ENCODE assay signal across 16 cellular contexts in the genomic region with DNA sequence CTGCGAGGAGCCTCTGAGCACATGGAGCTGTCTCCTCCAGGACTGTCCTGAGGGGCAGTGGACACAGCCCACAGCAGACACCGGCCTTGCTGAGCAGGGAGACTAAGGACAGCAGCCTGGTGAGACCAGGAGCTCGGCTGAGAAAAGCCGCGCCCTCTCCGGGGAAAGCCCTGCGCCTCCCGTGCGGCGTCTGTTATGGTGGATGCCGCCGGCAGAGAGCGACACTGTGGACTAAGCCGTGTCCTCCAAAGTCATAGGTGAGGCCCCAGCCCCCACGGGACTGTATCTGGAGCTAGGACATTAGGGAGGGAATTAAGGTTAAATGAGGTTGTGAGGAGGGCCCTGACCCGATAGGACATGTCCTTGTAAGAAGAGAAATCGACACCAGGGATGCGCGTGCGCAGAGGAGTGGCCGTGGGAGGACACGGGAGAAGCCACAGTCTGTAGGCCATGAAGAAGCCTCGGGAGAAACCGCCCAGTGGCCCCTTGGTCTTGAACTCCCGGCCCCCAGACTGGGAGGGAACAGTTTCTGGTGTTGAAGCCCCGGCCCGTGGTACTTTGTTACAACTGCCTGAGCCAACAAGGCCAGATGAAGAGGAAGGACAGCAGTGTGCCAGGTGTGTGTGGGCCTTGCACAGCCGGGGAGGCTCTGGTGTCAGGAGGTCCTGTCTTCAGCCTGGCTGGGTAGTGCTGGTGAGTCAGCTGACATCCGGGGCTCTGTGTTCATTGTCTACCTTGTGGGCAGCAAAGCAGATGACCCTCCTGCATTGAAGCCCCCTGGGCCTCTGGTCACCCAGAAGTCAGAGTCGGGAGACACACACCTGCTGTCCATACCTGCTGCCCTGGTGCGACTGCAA. TPM values are rescaled to one million over a fixed set of nuclear protein-coding genes. Genes with fewer than 3 reads are reported as not detected.
DNase-seq lines count a peak whose midpoint lies in the region; ATAC-seq and TF ChIP-seq lines count a peak whose summit lies in the region.
"Had no signal": no experiment of that assay in that cellular context is flagged by ENCODE, and none has a peak within 500 bp of the region (broad histone marks: within the 10 kb centered on the region; RNA-seq: fewer than 3 reads in every experiment).

No MANE protein-coding gene starts in this region.

- H3K18ac ChIP-seq in trophoblast cell (ENCODE audit: low read length), result no peak overlapping the region

- no peak overlapping the region for H4K8ac ChIP-seq in trophoblast cell (ENCODE audit: low read depth, low read length)

- H3K36me3 Mint-ChIP-seq in natural killer cell treated with Interleukin-12 subunit alpha and Interleukin-12 subunit beta and Interleukin-15 and Interleukin-18, amount 100 ng/mL, for 72 hours, result no peaks in the 10 kb centered on the region
- no peaks in the 10 kb centered on the region for H3K36me3 Mint-ChIP-seq in natural killer cell
- H3K36me3 Mint-ChIP-seq: CD4-positive, CD25-positive, alpha-beta regulatory T cell had no signal

- no peak overlapping the region for H3K4me3 ChIP-seq in ectodermal cell (ENCODE audit: insufficient read depth, low read depth, low read length)
- no peak overlapping the region for H3K4me3 ChIP-seq in trophoblast cell (ENCODE audit: low read depth, low read length)
- H3K4me3 ChIP-seq: PC-9 had no signal

- H3K4me3 Mint-ChIP-seq in natural killer cell treated with Interleukin-12 subunit alpha and Interleukin-12 subunit beta and Interleukin-15 and Interleukin-18, amount 100 ng/mL, for 72 hours, result no peak overlapping the region
- H3K4me3 Mint-ChIP-seq in natural killer cell, result no peak overlapping the region
- H3K4me3 Mint-ChIP-seq: CD4-positive, CD25-positive, alpha-beta regulatory T cell had no signal

- peak overlapping the region; percentile 9 for H4K12ac ChIP-seq in trophoblast cell (ENCODE audit: low read depth, low read length)

- H4K91ac ChIP-seq in trophoblast cell (ENCODE audit: low read depth, low read length), result no peak overlapping the region

- H3K23ac ChIP-seq in trophoblast cell (ENCODE audit: low read length), result no peak overlapping the region

- H3K36me3 ChIP-seq in ectodermal cell (ENCODE audit: control insufficient read depth, insufficient read depth, low read length) (no peaks in the 10 kb centered on the region), trophoblast cell (ENCODE audit: control insufficient read depth in 1 of 2, insufficient read depth in 2 of 2, low read length in 2 of 2) (no peaks in the 10 kb centered on the region)

- H3K79me2 ChIP-seq in trophoblast cell (ENCODE audit: control insufficient read depth, insufficient read depth, low read length, poor library complexity), result no peaks in the 10 kb centered on the region

- no peak overlapping the region for H3K4me2 ChIP-seq in trophoblast cell (ENCODE audit: low read length)
- H3K4me2 ChIP-seq: PC-9 had no signal

- H3K27me3 ChIP-seq in ectodermal cell (ENCODE audit: control insufficient read depth, insufficient read depth, low read length, poor library complexity, severe bottlenecking), result no peaks in the 10 kb centered on the region
- H3K27me3 ChIP-seq in trophoblast cell (ENCODE audit: insufficient read depth, low read length), result no peaks in the 10 kb centered on the region

- no peak overlapping the region for H2BK5ac ChIP-seq in trophoblast cell (ENCODE audit: low read depth, low read length, poor library complexity)

- no peaks in the 10 kb centered on the region for H3K9me3 Mint-ChIP-seq in natural killer cell treated with Interleukin-12 subunit alpha and Interleukin-12 subunit beta and Interleukin-15 and Interleukin-18, amount 100 ng/mL, for 72 hours
- H3K9me3 Mint-ChIP-seq in natural killer cell, result no peaks in the 10 kb centered on the region

- H3K9me3 ChIP-seq in ectodermal cell (ENCODE audit: control insufficient read depth, low read length) (no peaks in the 10 kb centered on the region), trophoblast cell (ENCODE audit: insufficient read depth, low read depth, low read length) (no peaks in the 10 kb centered on the region)
- H3K9me3 ChIP-seq: Caco-2 had no signal

- H3K4me1 ChIP-seq in ectodermal cell (ENCODE audit: control insufficient read depth, insufficient read depth, low read length) (no peaks in the 10 kb centered on the region), trophoblast cell (ENCODE audit: control insufficient read depth in 1 of 2, insufficient read depth in 2 of 2, low read length in 2 of 2) (no peaks in the 10 kb centered on the region)
- H3K4me1 ChIP-seq: Caco-2 had no signal

- H3K14ac ChIP-seq in trophoblast cell (ENCODE audit: low read length), result no peak overlapping the region

- H3K27ac ChIP-seq in ectodermal cell (ENCODE audit: insufficient read depth, low read depth, low read length, poor library complexity, severe bottlenecking) (peak overlapping the region; percentile 8), trophoblast cell (ENCODE audit: low read depth, low read length) (no peak overlapping the region)
- H3K27ac ChIP-seq: PC-9 had no signal

- no peak overlapping the region for H2BK120ac ChIP-seq in trophoblast cell (ENCODE audit: insufficient read depth, low read length, poor library complexity)

- H2AK5ac ChIP-seq in trophoblast cell (ENCODE audit: low read length), result no peak overlapping the region

- intact Hi-C loops in natural killer cell (cut with micrococcal nuclease), result no loop called here

- H3K4me1 Mint-ChIP-seq in natural killer cell treated with Interleukin-12 subunit alpha and Interleukin-12 subunit beta and Interleukin-15 and Interleukin-18, amount 100 ng/mL, for 72 hours (ENCODE audit: low read depth in 2 of 2), result peaks cover 0 to 2% of the 10 kb centered on the region in 2 donors
- H3K4me1 Mint-ChIP-seq in natural killer cell, result no peaks in the 10 kb centered on the region

- H3K27ac Mint-ChIP-seq in natural killer cell treated with Interleukin-12 subunit alpha and Interleukin-12 subunit beta and Interleukin-15 and Interleukin-18, amount 100 ng/mL, for 72 hours, result no peak overlapping the region
- H3K27ac Mint-ChIP-seq in natural killer cell, result no peak overlapping the region
- H3K27ac Mint-ChIP-seq: CD4-positive, CD25-positive, alpha-beta regulatory T cell had no signal

- ATAC-seq in natural killer cell treated with Interleukin-12 subunit alpha and Interleukin-12 subunit beta and Interleukin-15 and Interleukin-18, amount 100 ng/mL, for 72 hours, result no peak
- ATAC-seq in natural killer cell (no peak), HG02938 (IDR thresholded peaks at IDR 0.05; ENCODE audit: unreplicated experiment) (no peak), GM19463 (IDR thresholded peaks at IDR 0.05; ENCODE audit: unreplicated experiment) (no peak)

- no peak overlapping the region for H3K9ac ChIP-seq in trophoblast cell (ENCODE audit: low read length)

- peaks cover 3 to 5% of the 10 kb centered on the region in 2 donors for H3K27me3 Mint-ChIP-seq in natural killer cell treated with Interleukin-12 subunit alpha and Interleukin-12 subunit beta and Interleukin-15 and Interleukin-18, amount 100 ng/mL, for 72 hours
- peaks cover 4 to 6% of the 10 kb centered on the region in 2 donors for H3K27me3 Mint-ChIP-seq in natural killer cell (ENCODE audit: low read depth in 2 of 2)

- 95 to 96% methylated on average over 31 of the region's 31 CpGs for WGBS in ectodermal cell, 2 experiments
- no CpG with 5 or more reads among the region's 31 CpGs for WGBS in trophoblast cell (ENCODE audit: extremely low coverage, insufficient coverage, insufficient read length)

- no peak overlapping the region for H2BK12ac ChIP-seq in trophoblast cell (ENCODE audit: low read length)

- peak; percentile 29 for DNase-seq in natural killer cell treated with Interleukin-12 subunit alpha and Interleukin-12 subunit beta and Interleukin-15 and Interleukin-18, amount 100 ng/mL, for 72 hours (ENCODE audit: low spot score)
- DNase-seq in natural killer cell (no peak), trophoblast cell (no peak), DMS 273 (lab: John Stamatoyannopoulos, UW; ENCODE audit: unreplicated experiment) (no peak)
- DNase-seq: CD4-positive, CD25-positive, alpha-beta regulatory T cell; Kasumi-1; MM.1S; NCI-H1105; NCI-H1694; NCI-H510A treated with DMSO at 0.1 percent for 48 hours; NCI-H82; PC-9 had no signal

- no peak for TF ChIP-seq CTCF in natural killer cell (IDR thresholded peaks at IDR 0.05)

- H3K79me1 ChIP-seq in trophoblast cell (ENCODE audit: low read length), result no peaks in the 10 kb centered on the region

- no peak overlapping the region for H2AFZ ChIP-seq in trophoblast cell (ENCODE audit: insufficient read depth, low read length, poor library complexity)
- H2AFZ ChIP-seq: PC-9 had no signal

- no peak overlapping the region for H3K4ac ChIP-seq in trophoblast cell (ENCODE audit: low read depth, low read length)

RNA-seq across cellular contexts. Expression of gene MRPL36, which starts 22.1 kb away (rescaled TPM):
- total RNA-seq in natural killer cell treated with Interleukin-12 subunit alpha and Interleukin-12 subunit beta and Interleukin-15 and Interleukin-18, amount 100 ng/mL, for 72 hours, result 10 to 100 TPM; 45.3 to 62.7 TPM
- 10 to 100 TPM; 14.1 to 21.2 (median 17.1) TPM for total RNA-seq in natural killer cell
- 63.0 TPM for polyA plus RNA-seq in ectodermal cell (2013, experiment 1 of 4)
- 53.9 TPM for polyA plus RNA-seq in ectodermal cell (2013, experiment 2 of 4)
- 65.8 TPM for polyA plus RNA-seq in ectodermal cell (2013, experiment 3 of 4)
- 70.6 TPM for polyA plus RNA-seq in ectodermal cell (2013, experiment 4 of 4)
- polyA plus RNA-seq in trophoblast cell (2013), result 70.1 and 72.5 TPM in 2 replicates

RNA-seq across cellular contexts. Expression of gene NDUFS6, which starts 23.7 kb away (rescaled TPM):
- 10 to 100 TPM; 25.3 to 35.5 TPM for total RNA-seq in natural killer cell treated with Interleukin-12 subunit alpha and Interleukin-12 subunit beta and Interleukin-15 and Interleukin-18, amount 100 ng/mL, for 72 hours
- 10 to 100 TPM; 19.2 to 25.9 (median 22.5) TPM for total RNA-seq in natural killer cell
- polyA plus RNA-seq in ectodermal cell (2013, experiment 1 of 4), result 83.7 TPM
- 77.0 TPM for polyA plus RNA-seq in ectodermal cell (2013, experiment 2 of 4)
- 77.2 TPM for polyA plus RNA-seq in ectodermal cell (2013, experiment 3 of 4)
- 78.0 TPM for polyA plus RNA-seq in ectodermal cell (2013, experiment 4 of 4)
- 83.0 and 83.7 TPM in 2 replicates for polyA plus RNA-seq in trophoblast cell (2013)
